36 cellular contexts compared by ENCODE assay signal in genomic region chr1:90349510-90349909, GRCh38.
"Had no signal": no experiment of that assay in that cellular context is flagged by ENCODE, and none has a peak within 500 bp of the region (broad histone marks: within the 10 kb centered on the region; RNA-seq: fewer than 3 reads in every experiment).

No MANE protein-coding gene starts in this region.

- H3K4me3 ChIP-seq: MG63 had no signal

- H3K36me3 ChIP-seq: MG63 had no signal

- DNase-seq: Karpas-422, Kasumi-1, KBM-7, KG1, MG63, MM.1S, MV-4-11, NCI-H1048, NCI-H1092, NCI-H1092 treated with DMSO at 0.1 percent for 48 hours, NCI-H1105, NCI-H1105 treated with DMSO at 0.1 percent for 48 hours, NCI-H1417, NCI-H1417 treated with DMSO at 0.1 percent for 48 hours, NCI-H1436, NCI-H1436 treated with DMSO at 0.1 percent for 48 hours, NCI-H146, NCI-H1694, NCI-H1694 treated with DMSO at 0.1 percent for 48 hours, NCI-H187, NCI-H187 treated with DMSO at 0.1 percent for 48 hours, NCI-H1930, NCI-H2029, NCI-H2029 treated with DMSO at 0.1 percent for 48 hours, NCI-H2081, NCI-H2081 treated with DMSO at 0.1 percent for 48 hours, NCI-H2107, NCI-H2171, NCI-H2171 treated with DMSO at 0.1 percent for 48 hours, NCI-H2227 treated with DMSO at 0.1 percent for 48 hours, NCI-H226, NCI-H345, NCI-H446, NCI-H446 treated with DMSO at 0.1 percent for 48 hours, NCI-H510A had no signal

- H3K27ac ChIP-seq: KMS-11 had no signal

- H3K27me3 ChIP-seq: MG63 had no signal
